10 cellular contexts compared by ENCODE assay signal in genomic region chr20:1460275-1460674, GRCh38. TPM values are rescaled to one million over a fixed set of nuclear protein-coding genes. Genes with fewer than 3 reads are reported as not detected.
"Had no signal": no experiment of that assay in that cellular context is flagged by ENCODE, and none has a peak within 500 bp of the region (broad histone marks: within the 10 kb centered on the region; RNA-seq: fewer than 3 reads in every experiment).

No MANE protein-coding gene starts in this region.

- DNase-seq: GM23248, GOT3, H7, HFFc6 had no signal

- H3K4me3 Mint-ChIP-seq: HFFc6, IgD-negative memory B cell had no signal

- H3K27ac ChIP-seq: GM23248, HL-60 had no signal

- H3K4me3 ChIP-seq: GM23248, HAP-1 had no signal

- ATAC-seq: HCT116 had no signal

- H3K9me3 ChIP-seq: HAP-1 had no signal

- H2AFZ ChIP-seq: GM23248 had no signal

- H3K27ac Mint-ChIP-seq: HFFc6, IgD-negative memory B cell had no signal

- H3K27me3 Mint-ChIP-seq: IgD-negative memory B cell had no signal

- H3K4me1 ChIP-seq: HAP-1 had no signal

- H3K9ac ChIP-seq: GM23248 had no signal

- H3K9me3 Mint-ChIP-seq: HFFc6, IgD-negative memory B cell had no signal

RNA-seq across cellular contexts. Expression of gene SIRPB2, which starts 30.9 kb away (rescaled TPM):
- total RNA-seq: GM23248, H4, H7, HFFc6, HT1080 had no signal
- polyA plus RNA-seq: GM23248 had no signal
